Comparison of ENCODE assay signal across 8 cellular contexts in the genomic region with DNA sequence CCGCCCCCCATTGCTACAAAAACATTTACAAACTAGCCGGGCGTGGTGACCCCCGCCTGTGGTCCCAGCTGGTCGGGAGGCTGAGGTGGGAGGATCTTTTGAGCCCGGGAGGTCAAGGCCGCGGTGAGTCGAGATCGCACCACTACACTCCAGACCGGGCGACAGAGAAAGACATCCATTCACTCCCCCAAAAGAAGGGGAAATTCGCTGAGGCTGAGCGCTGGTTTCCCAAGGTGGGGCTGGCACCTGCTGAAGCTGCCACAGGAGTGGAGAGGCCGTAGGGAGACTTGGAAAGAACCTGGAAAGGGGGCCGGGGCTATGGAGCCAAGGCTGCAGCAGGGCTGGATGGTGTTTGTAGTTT. TPM values are rescaled to one million over a fixed set of nuclear protein-coding genes. Genes with fewer than 3 reads are reported as not detected.
DNase-seq lines count a peak whose midpoint lies in the region; ATAC-seq, FAIRE-seq and TF ChIP-seq lines count a peak whose summit lies in the region.

No MANE protein-coding gene starts in this region.

- no peak for ATAC-seq in GM19328 (IDR thresholded peaks at IDR 0.05; ENCODE audit: unreplicated experiment)
- ATAC-seq in HG03196 (IDR thresholded peaks at IDR 0.05; ENCODE audit: unreplicated experiment): no peak

- no peak for FAIRE-seq in urothelium cell line (lab: Jason Lieb, UNC)

- TF ChIP-seq CTCF in Loucy (conservative IDR thresholded peaks at IDR 0.05; ENCODE audit: low read length) (no peak), dorsolateral prefrontal cortex (IDR thresholded peaks at IDR 0.05 in 54 of 56, conservative IDR thresholded peaks at IDR 0.05 in 2 of 56; ENCODE audit: low read depth in 1 of 56, partially characterized antibody in 56 of 56) (no peak), neural cell (IDR thresholded peaks at IDR 0.05; ENCODE audit: poor library complexity, severe bottlenecking) (no peak)

- H3K27ac ChIP-seq in BLaER1 treated with 17β-estradiol and CSF1 and Interleukin-3, amounts not matched to agents 10 nM and 100 nM: peak overlapping the region; percentile 87 to 96 (median 93); a peak in 21 of 22 replicates
- H3K27ac ChIP-seq in dorsolateral prefrontal cortex (peak overlapping the region; percentile 58 to 97 (median 93)), neural cell (ENCODE audit: low read length) (peak overlapping the region; percentile 72)

- DNase-seq in dorsolateral prefrontal cortex (peak in 1 of 10 donors; percentile 42), urothelium cell line (ENCODE audit: low spot score) (no peak), DMS114 treated with DMSO at 0.1 percent for 48 hours (lab: John Stamatoyannopoulos, UW; ENCODE audit: unreplicated experiment) (no peak)

- intact Hi-C loops in dorsolateral prefrontal cortex (cut with DNase I): loop anchor here in 1 of 2 donors (10.0 kb wide), 1 partner anchor 356 kb away; a partner anchor contains a TSS

- H3K4me3 ChIP-seq in BLaER1 treated with 17β-estradiol and CSF1 and Interleukin-3, amounts not matched to agents 10 nM and 100 nM: peak overlapping the region; percentile 77 to 90 (median 86)
- peak overlapping the region; percentile 96 for H3K4me3 ChIP-seq in Loucy (ENCODE audit: low read length, poor library complexity, severe bottlenecking)
- H3K4me3 ChIP-seq in dorsolateral prefrontal cortex: peak overlapping the region; percentile 35 to 94 (median 86)
- peak overlapping the region; percentile 66 for H3K4me3 ChIP-seq in neural cell (ENCODE audit: low read length)

- peaks cover 3 to 38% (median 34%) of the 10 kb centered on the region in 11 experiments; a peak in 17 of 22 replicates for H4K20me1 ChIP-seq in BLaER1 treated with 17β-estradiol and CSF1 and Interleukin-3, amounts not matched to agents 10 nM and 100 nM
- H4K20me1 ChIP-seq in Loucy (ENCODE audit: insufficient read depth, low read length, poor library complexity, severe bottlenecking) (peaks cover 23% of the 10 kb centered on the region), neural cell (ENCODE audit: insufficient read depth) (no peaks in the 10 kb centered on the region)

- H3K27me3 ChIP-seq in BLaER1 treated with 17β-estradiol and CSF1 and Interleukin-3, amounts not matched to agents 10 nM and 100 nM: no peaks in the 10 kb centered on the region
- H3K27me3 ChIP-seq in Loucy (ENCODE audit: insufficient read depth, low read length, poor library complexity, severe bottlenecking) (no peaks in the 10 kb centered on the region), dorsolateral prefrontal cortex (no peaks in the 10 kb centered on the region), neural cell (ENCODE audit: insufficient read depth, low read depth, low read length) (no peaks in the 10 kb centered on the region)

- H3K9me3 ChIP-seq in BLaER1 treated with 17β-estradiol and CSF1 and Interleukin-3, amounts not matched to agents 10 nM and 100 nM (replicated peaks in 1 of 11): no peaks in the 10 kb centered on the region
- H3K9me3 ChIP-seq in Loucy (ENCODE audit: insufficient read depth, low read depth, low read length): no peaks in the 10 kb centered on the region
- H3K9me3 ChIP-seq in neural cell (ENCODE audit: low read length): no peaks in the 10 kb centered on the region

- H3K36me3 ChIP-seq in BLaER1 treated with 17β-estradiol and CSF1 and Interleukin-3, amounts not matched to agents 10 nM and 100 nM: peaks cover 0 to 7% (median 0%) of the 10 kb centered on the region in 11 experiments; a peak in 1 of 22 replicates
- H3K36me3 ChIP-seq in Loucy (ENCODE audit: insufficient read depth, low read length) (no peaks in the 10 kb centered on the region), neural cell (ENCODE audit: insufficient read depth, low read length) (no peaks in the 10 kb centered on the region)

- 0 out of 2 replicates have a peak, but pooled peaks cover 5% of the 10 kb centered on the region for H3F3A ChIP-seq in Loucy (ENCODE audit: low read depth)
- H3F3A ChIP-seq in neural cell (ENCODE audit: insufficient read depth, low read length, poor library complexity, severe bottlenecking): no peaks in the 10 kb centered on the region

- peak overlapping the region; percentile 91 to 98 (median 96) for H3K9ac ChIP-seq in BLaER1 treated with 17β-estradiol and CSF1 and Interleukin-3, amounts not matched to agents 10 nM and 100 nM
- H3K9ac ChIP-seq in Loucy (ENCODE audit: low read depth, low read length, poor library complexity, severe bottlenecking) (peak overlapping the region; percentile 88), neural cell (ENCODE audit: low read length) (peak overlapping the region; percentile 90)

- H3K4me1 ChIP-seq in BLaER1 treated with 17β-estradiol and CSF1 and Interleukin-3, amounts not matched to agents 10 nM and 100 nM: peaks cover 22 to 43% (median 29%) of the 10 kb centered on the region in 10 experiments
- H3K4me1 ChIP-seq in Loucy (ENCODE audit: insufficient read depth, low read length, poor library complexity, severe bottlenecking): peaks cover 26% of the 10 kb centered on the region

- TF ChIP-seq RAD21 in neural cell (conservative IDR thresholded peaks at IDR 0.05): no peak

- H2AFZ ChIP-seq in Loucy (ENCODE audit: low read length) (peak overlapping the region; percentile 88), neural cell (ENCODE audit: low read depth, low read length) (peak overlapping the region; percentile 56)

- TF ChIP-seq EP300 in neural cell (conservative IDR thresholded peaks at IDR 0.05; ENCODE audit: poor library complexity, severe bottlenecking): no peak

- H3K9me2 ChIP-seq in Loucy (replicated peaks; ENCODE audit: low read depth, low read length) (no peaks in the 10 kb centered on the region), neural cell (ENCODE audit: insufficient read depth, low read length) (no peaks in the 10 kb centered on the region)

- H3K4me2 ChIP-seq in BLaER1 treated with 17β-estradiol and CSF1 and Interleukin-3, amounts not matched to agents 10 nM and 100 nM: peak overlapping the region; percentile 82 to 98 (median 94)
- peak overlapping the region; percentile 72 for H3K4me2 ChIP-seq in Loucy (ENCODE audit: low read depth, low read length, poor library complexity, severe bottlenecking)
- no peak overlapping the region for H3K4me2 ChIP-seq in neural cell (ENCODE audit: low read length)

- H3K79me2 ChIP-seq in Loucy (ENCODE audit: insufficient read depth, low read length) (peaks cover 35% of the 10 kb centered on the region), neural cell (replicated peaks; ENCODE audit: insufficient read depth, low read length) (peaks cover 24% of the 10 kb centered on the region)

TF ChIP-seq in neural cell, 6 proteins besides CTCF, POLR2A, EP300 and RAD21:
- TF ChIP-seq, protein P1, sequence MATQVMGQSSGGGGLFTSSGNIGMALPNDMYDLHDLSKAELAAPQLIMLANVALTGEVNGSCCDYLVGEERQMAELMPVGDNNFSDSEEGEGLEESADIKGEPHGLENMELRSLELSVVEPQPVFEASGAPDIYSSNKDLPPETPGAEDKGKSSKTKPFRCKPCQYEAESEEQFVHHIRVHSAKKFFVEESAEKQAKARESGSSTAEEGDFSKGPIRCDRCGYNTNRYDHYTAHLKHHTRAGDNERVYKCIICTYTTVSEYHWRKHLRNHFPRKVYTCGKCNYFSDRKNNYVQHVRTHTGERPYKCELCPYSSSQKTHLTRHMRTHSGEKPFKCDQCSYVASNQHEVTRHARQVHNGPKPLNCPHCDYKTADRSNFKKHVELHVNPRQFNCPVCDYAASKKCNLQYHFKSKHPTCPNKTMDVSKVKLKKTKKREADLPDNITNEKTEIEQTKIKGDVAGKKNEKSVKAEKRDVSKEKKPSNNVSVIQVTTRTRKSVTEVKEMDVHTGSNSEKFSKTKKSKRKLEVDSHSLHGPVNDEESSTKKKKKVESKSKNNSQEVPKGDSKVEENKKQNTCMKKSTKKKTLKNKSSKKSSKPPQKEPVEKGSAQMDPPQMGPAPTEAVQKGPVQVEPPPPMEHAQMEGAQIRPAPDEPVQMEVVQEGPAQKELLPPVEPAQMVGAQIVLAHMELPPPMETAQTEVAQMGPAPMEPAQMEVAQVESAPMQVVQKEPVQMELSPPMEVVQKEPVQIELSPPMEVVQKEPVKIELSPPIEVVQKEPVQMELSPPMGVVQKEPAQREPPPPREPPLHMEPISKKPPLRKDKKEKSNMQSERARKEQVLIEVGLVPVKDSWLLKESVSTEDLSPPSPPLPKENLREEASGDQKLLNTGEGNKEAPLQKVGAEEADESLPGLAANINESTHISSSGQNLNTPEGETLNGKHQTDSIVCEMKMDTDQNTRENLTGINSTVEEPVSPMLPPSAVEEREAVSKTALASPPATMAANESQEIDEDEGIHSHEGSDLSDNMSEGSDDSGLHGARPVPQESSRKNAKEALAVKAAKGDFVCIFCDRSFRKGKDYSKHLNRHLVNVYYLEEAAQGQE (IDR thresholded peaks at IDR 0.05; ENCODE audit: borderline replicate concordance): no peak
- TF ChIP-seq TAF1 (IDR thresholded peaks at IDR 0.05; ENCODE audit: low read depth) (no peak), SMC3 (conservative IDR thresholded peaks at IDR 0.05; ENCODE audit: poor library complexity) (no peak), MXI1 (conservative IDR thresholded peaks at IDR 0.05; ENCODE audit: poor library complexity, severe bottlenecking) (no peak), EZH2 (IDR thresholded peaks at IDR 0.05; ENCODE audit: borderline replicate concordance, insufficient read depth, low read length, poor library complexity, severe bottlenecking) (no peak), POLR2AphosphoS5 (IDR thresholded peaks at IDR 0.05) (no peak)
TF ChIP-seq in neural cell: peak in this region for 0.

RNA-seq across cellular contexts. Expression of a gene that starts 0.7 kb away (rescaled TPM):
- 100 to 1,000 TPM in 1 of 120 experiments, 10 to 100 TPM in 119; 33.6 to 101 (median 56.1) TPM for total RNA-seq in dorsolateral prefrontal cortex
- polyA plus RNA-seq in neural cell: 5.5 and 17.1 TPM in 2 replicates
- 21.2 and 21.7 TPM in 2 replicates for polyA minus RNA-seq in neural cell
